Comparison of ENCODE assay signal across 23 cellular contexts in genomic region chrX:47210661-47211425, GRCh38. TPM values are rescaled to one million over a fixed set of nuclear protein-coding genes. Genes with fewer than 3 reads are reported as not detected.
DNase-seq lines count a peak whose midpoint lies in the region; ATAC-seq and TF ChIP-seq lines count a peak whose summit lies in the region.
"Had no signal": no experiment of that assay in that cellular context is flagged by ENCODE, and none has a peak within 500 bp of the region (broad histone marks: within the 10 kb centered on the region; RNA-seq: fewer than 3 reads in every experiment).

No MANE protein-coding gene starts in this region.

- ATAC-seq in left cardiac atrium = no peak
- ATAC-seq in left ventricle myocardium superior = no peak
- ATAC-seq in T-helper 17 cell = no peak
- no peak for ATAC-seq in gastrocnemius medialis
- ATAC-seq: CD8-positive, alpha-beta T cell; HCT116; PC-3 had no signal

- no peak for TF ChIP-seq POLR2A in gastrocnemius medialis (IDR thresholded peaks at IDR 0.05)

- intact Hi-C loops in left cardiac atrium (cut with DNase I) (no loop called here), left ventricle myocardium superior (cut with micrococcal nuclease) (no loop called here), gastrocnemius medialis (cut with DNase I; ENCODE audit: low total_unique reads) (no loop called here)

- H3K4me3 ChIP-seq in gastrocnemius medialis = no peak overlapping the region

- H3K36me3 Mint-ChIP-seq in T-helper 17 cell (ENCODE audit: low read depth) = peaks cover 10% of the 10 kb centered on the region
- H3K36me3 Mint-ChIP-seq in glutamatergic neuron (ENCODE audit: unreplicated experiment) = peaks cover 5% of the 10 kb centered on the region

- in situ Hi-C loops in gastrocnemius medialis (cut with MboI; ENCODE audit: low sequenced_read_pairs in 4 of 4) = loop anchor here in 2 of 4 donors (25.0 kb wide), 2 partner anchors 301 to 326 kb away; no protein-coding TSS in a partner anchor

- peak overlapping the region; percentile 49 for H3K27ac Mint-ChIP-seq in T-helper 17 cell
- H3K27ac Mint-ChIP-seq in glutamatergic neuron (ENCODE audit: unreplicated experiment) = peak overlapping the region; percentile 79
- H3K27ac Mint-ChIP-seq: CD8-positive, alpha-beta T cell had no signal

- DNase-seq in left cardiac atrium (peak; percentile 12), left ventricle myocardium superior (no peak), T-helper 17 cell (no peak), glutamatergic neuron (no peak), gastrocnemius medialis (no peak), SKM-1 treated with dmso at 0.1 percent for 144 hours (lab: John Stamatoyannopoulos, UW; ENCODE audit: unreplicated experiment) (no peak), SHP77 treated with DMSO at 0.1 percent for 48 hours (lab: John Stamatoyannopoulos, UW) (no peak)
- DNase-seq in NK-92 treated with Interleukin-12 subunit alpha and Interleukin-12 subunit beta, amount 100 ng/mL, for 24 hours (lab: John Stamatoyannopoulos, UW) = no peak
- DNase-seq: C1 segment of cervical spinal cord; Calu3; CD8-positive, alpha-beta T cell; DMS79 treated with DMSO at 0.1 percent for 48 hours; GF-D8; IMR-90; KG1; MM.1S; NCI-H2029; NCI-H446; NCI-H524 treated with DMSO at 0.1 percent for 48 hours; NCI-H774; PC-3; SHP77 had no signal

- H3K4me1 ChIP-seq in gastrocnemius medialis = peaks cover 0 to 5% of the 10 kb centered on the region in 2 donors

- H3K27ac ChIP-seq in gastrocnemius medialis = peak overlapping the region; percentile 28 to 84 (median 77)

- H3K9me3 Mint-ChIP-seq in glutamatergic neuron (ENCODE audit: unreplicated experiment) = peaks cover 4% of the 10 kb centered on the region
- H3K9me3 Mint-ChIP-seq: CD8-positive, alpha-beta T cell had no signal

- no peaks in the 10 kb centered on the region for H3K27me3 ChIP-seq in gastrocnemius medialis

- no peaks in the 10 kb centered on the region for H3K9me3 ChIP-seq in T-helper 17 cell (ENCODE audit: control insufficient read depth, low read length, poor library complexity, severe bottlenecking)
- no peaks in the 10 kb centered on the region for H3K9me3 ChIP-seq in gastrocnemius medialis

- H3K4me3 Mint-ChIP-seq in T-helper 17 cell = no peak overlapping the region
- H3K4me3 Mint-ChIP-seq in glutamatergic neuron (ENCODE audit: unreplicated experiment) = no peak overlapping the region
- H3K4me3 Mint-ChIP-seq: CD8-positive, alpha-beta T cell had no signal

- H3K4me1 Mint-ChIP-seq in T-helper 17 cell (peaks cover 6% of the 10 kb centered on the region), glutamatergic neuron (ENCODE audit: low read depth, unreplicated experiment) (peaks cover 1% of the 10 kb centered on the region)

- TF ChIP-seq CTCF in glutamatergic neuron (IDR thresholded peaks at IDR 0.05; ENCODE audit: partially characterized antibody, unreplicated experiment) (no peak), gastrocnemius medialis (IDR thresholded peaks at IDR 0.05 in 4 of 5, conservative IDR thresholded peaks at IDR 0.05 in 1 of 5) (no peak)

- H3K36me3 ChIP-seq in gastrocnemius medialis = peaks cover 6 to 100% of the 10 kb centered on the region in 2 donors

- H3K27me3 Mint-ChIP-seq in T-helper 17 cell (no peaks in the 10 kb centered on the region), glutamatergic neuron (ENCODE audit: unreplicated experiment) (no peaks in the 10 kb centered on the region)

RNA-seq across cellular contexts. Expression of gene CDK16, which starts 7.6 kb away (rescaled TPM):
- total RNA-seq in left cardiac atrium = 100 to 1,000 TPM; 109 to 132 TPM
- 155 TPM for total RNA-seq in left ventricle myocardium superior
- 100 to 1,000 TPM; 123 to 145 TPM for total RNA-seq in T-helper 17 cell
- total RNA-seq in glutamatergic neuron (ENCODE audit: unreplicated experiment) = 181 TPM
- 100 to 1,000 TPM; 124 to 208 (median 178) TPM for total RNA-seq in gastrocnemius medialis

RNA-seq across cellular contexts. Expression of gene UBA1, which starts 17.2 kb away (rescaled TPM):
- total RNA-seq in left cardiac atrium (100 to 1,000 TPM; 101 to 132 TPM), left ventricle myocardium superior (100 TPM), T-helper 17 cell (100 to 1,000 TPM; 109 to 112 TPM), glutamatergic neuron (ENCODE audit: unreplicated experiment) (503 TPM), gastrocnemius medialis (100 to 1,000 TPM; 113 to 181 (median 162) TPM)

RNA-seq across cellular contexts. Expression of gene USP11, which starts 22.0 kb away (rescaled TPM):
- total RNA-seq in left cardiac atrium (10 to 100 TPM; 42.0 to 60.8 TPM), left ventricle myocardium superior (31.4 TPM), T-helper 17 cell (10 to 100 TPM; 42.0 to 42.9 TPM), glutamatergic neuron (ENCODE audit: unreplicated experiment) (190 TPM), gastrocnemius medialis (10 to 100 TPM; 17.0 to 35.3 (median 25.0) TPM)
